In genomic region chr22:40599731-40600130, GRCh38 we compare ENCODE assay signal across 16 cellular contexts. TPM values are rescaled to one million over a fixed set of nuclear protein-coding genes. Genes with fewer than 3 reads are reported as not detected.
DNase-seq lines count a peak whose midpoint lies in the region; ATAC-seq, FAIRE-seq and TF ChIP-seq lines count a peak whose summit lies in the region.
"Had no signal": no experiment of that assay in that cellular context is flagged by ENCODE, and none has a peak within 500 bp of the region (broad histone marks: within the 10 kb centered on the region; RNA-seq: fewer than 3 reads in every experiment).

No MANE protein-coding gene starts in this region.

- H3K27ac Mint-ChIP-seq in activated T-helper 17 cell treated with anti-CD3 and anti-CD28 coated beads, Interleukin-2, amount 50 U/mL, for 72 hours: peak overlapping the region; percentile 7
- H3K27ac Mint-ChIP-seq in mesothelial cell of epicardium (peak overlapping the region; percentile 89), Caco-2 (ENCODE audit: unreplicated experiment) (no peak overlapping the region)
- peak overlapping the region; percentile 20 for H3K27ac Mint-ChIP-seq in stimulated activated effector memory CD8-positive, alpha-beta T cell treated with anti-CD3 and anti-CD28 coated beads, Interleukin-12 subunit alpha, Interleukin-12 subunit beta, amount 100 ng/mL, for 72 hours
- H3K27ac Mint-ChIP-seq: CD4-positive, alpha-beta T cell had no signal

- no peak for DNase-seq in HepG2 (ENCODE audit: low spot score)
- no peak for DNase-seq in right lobe of liver
- DNase-seq in mesothelial cell of epicardium (ENCODE audit: low spot score in 2 of 2, unreplicated experiment in 2 of 2): no peak
- DNase-seq in stimulated activated effector memory CD8-positive, alpha-beta T cell treated with anti-CD3 and anti-CD28 coated beads, Interleukin-12 subunit alpha, Interleukin-12 subunit beta, amount 100 ng/mL, for 72 hours (ENCODE audit: low spot score in 2 of 2): no peak
- DNase-seq in activated CD4-positive, alpha-beta T cell treated with anti-CD3 and anti-CD28 coated beads, Interleukin-2, amount 50 U/mL, for 1 hour: no peak
- DNase-seq in vagina (ENCODE audit: extremely low spot score in 2 of 2): no peak
- DNase-seq in Caco-2: no peak
- DNase-seq: ACHN; C1 segment of cervical spinal cord; CD4-positive, alpha-beta T cell; DMS79 had no signal

- FAIRE-seq in HepG2 (lab: Jason Lieb, UNC): no peak
- FAIRE-seq: GM12878, H1 had no signal

- H3K4me3 ChIP-seq in HepG2 (replicated peaks in 1 of 3; ENCODE audit: insufficient read depth in 1 of 3, low read depth in 2 of 3, low read length in 3 of 3) (no peak overlapping the region), right lobe of liver (no peak overlapping the region), vagina (no peak overlapping the region), Caco-2 (ENCODE audit: low read depth, low read length) (no peak overlapping the region)
- H3K4me3 ChIP-seq: GM12878, HAP-1 had no signal

- peaks cover 62% of the 10 kb centered on the region for H3K4me1 ChIP-seq in HepG2 (ENCODE audit: insufficient read depth, low read length)
- peaks cover 0 to 7% (median 0%) of the 10 kb centered on the region in 4 donors for H3K4me1 ChIP-seq in right lobe of liver
- H3K4me1 ChIP-seq in vagina: peaks cover 52% of the 10 kb centered on the region
- H3K4me1 ChIP-seq in Caco-2: peaks cover 14% of the 10 kb centered on the region

- 100% methylated on average over 6 of the region's 6 CpGs for WGBS in HepG2 (ENCODE audit: low lambda C conversion rate)
- 97% methylated on average over 5 of the region's 6 CpGs for WGBS in right lobe of liver (ENCODE audit: insufficient coverage, low coverage, low lambda C conversion rate, missing lambda C conversion rate)

- no peaks in the 10 kb centered on the region for H3K36me3 Mint-ChIP-seq in activated T-helper 17 cell treated with anti-CD3 and anti-CD28 coated beads, Interleukin-2, amount 50 U/mL, for 72 hours (ENCODE audit: low read depth)
- peaks cover 2% of the 10 kb centered on the region for H3K36me3 Mint-ChIP-seq in mesothelial cell of epicardium
- no peaks in the 10 kb centered on the region for H3K36me3 Mint-ChIP-seq in stimulated activated effector memory CD8-positive, alpha-beta T cell treated with anti-CD3 and anti-CD28 coated beads, Interleukin-12 subunit alpha, Interleukin-12 subunit beta, amount 100 ng/mL, for 72 hours
- no peaks in the 10 kb centered on the region for H3K36me3 Mint-ChIP-seq in Caco-2 (ENCODE audit: insufficient read depth, unreplicated experiment)

- peaks cover 30% of the 10 kb centered on the region for H3K4me1 Mint-ChIP-seq in activated T-helper 17 cell treated with anti-CD3 and anti-CD28 coated beads, Interleukin-2, amount 50 U/mL, for 72 hours
- H3K4me1 Mint-ChIP-seq in mesothelial cell of epicardium (peaks cover 60% of the 10 kb centered on the region), Caco-2 (ENCODE audit: low read depth, unreplicated experiment) (peaks cover 40% of the 10 kb centered on the region)
- peaks cover 54% of the 10 kb centered on the region for H3K4me1 Mint-ChIP-seq in stimulated activated effector memory CD8-positive, alpha-beta T cell treated with anti-CD3 and anti-CD28 coated beads, Interleukin-12 subunit alpha, Interleukin-12 subunit beta, amount 100 ng/mL, for 72 hours

- ATAC-seq in HepG2 (no peak), right lobe of liver (no peak)
- ATAC-seq in activated T-helper 17 cell treated with anti-CD3 and anti-CD28 coated beads, Interleukin-2, amount 50 U/mL, for 72 hours (replicated peaks): no peak
- no peak for ATAC-seq in stimulated activated effector memory CD8-positive, alpha-beta T cell treated with anti-CD3 and anti-CD28 coated beads, Interleukin-12 subunit alpha, Interleukin-12 subunit beta, amount 100 ng/mL, for 72 hours
- ATAC-seq: GM12878 had no signal

- H3K9me3 Mint-ChIP-seq in activated T-helper 17 cell treated with anti-CD3 and anti-CD28 coated beads, Interleukin-2, amount 50 U/mL, for 72 hours: no peaks in the 10 kb centered on the region
- H3K9me3 Mint-ChIP-seq in mesothelial cell of epicardium (no peaks in the 10 kb centered on the region), Caco-2 (ENCODE audit: unreplicated experiment) (no peaks in the 10 kb centered on the region)
- no peaks in the 10 kb centered on the region for H3K9me3 Mint-ChIP-seq in stimulated activated effector memory CD8-positive, alpha-beta T cell treated with anti-CD3 and anti-CD28 coated beads, Interleukin-12 subunit alpha, Interleukin-12 subunit beta, amount 100 ng/mL, for 72 hours
- H3K9me3 Mint-ChIP-seq: CD4-positive, alpha-beta T cell had no signal

- no peak for TF ChIP-seq CTCF in HepG2 (CRISPR knock-in tag; IDR thresholded peaks at IDR 0.05)
- TF ChIP-seq CTCF in right lobe of liver (IDR thresholded peaks at IDR 0.05): no peak
- no peak for TF ChIP-seq CTCF in mesothelial cell of epicardium (IDR thresholded peaks at IDR 0.05; ENCODE audit: unreplicated experiment)
- no peak for TF ChIP-seq CTCF in vagina (IDR thresholded peaks at IDR 0.05)
- no peak for TF ChIP-seq CTCF in Caco-2 (IDR thresholded peaks at IDR 0.05; ENCODE audit: insufficient read depth in 1 of 2, low read depth in 1 of 2, low read length in 1 of 2, severe bottlenecking in 1 of 2, unreplicated experiment in 1 of 2)

- TF ChIP-seq EP300 in HepG2 (IDR thresholded peaks at IDR 0.05; ENCODE audit: low read depth in 2 of 2, low read length in 2 of 2): no peak
- no peak for TF ChIP-seq EP300 in HepG2 (CRISPR knock-in tag; IDR thresholded peaks at IDR 0.05; ENCODE audit: borderline replicate concordance)

- H3K36me3 ChIP-seq in HepG2 (replicated peaks in 1 of 2; ENCODE audit: control insufficient read depth in 1 of 2, insufficient read depth in 2 of 2, low read length in 2 of 2): no peaks in the 10 kb centered on the region; a peak in 1 of 5 replicates
- no peaks in the 10 kb centered on the region for H3K36me3 ChIP-seq in right lobe of liver
- no peaks in the 10 kb centered on the region for H3K36me3 ChIP-seq in vagina
- H3K36me3 ChIP-seq in Caco-2 (ENCODE audit: control insufficient read depth, insufficient read depth, low read length): no peaks in the 10 kb centered on the region
- H3K36me3 ChIP-seq: HAP-1 had no signal

- intact Hi-C loops in HepG2 (cut with micrococcal nuclease; ENCODE audit: unreplicated experiment): no loop called here
- intact Hi-C loops in right lobe of liver (cut with DNase I): no loop called here
- intact Hi-C loops in vagina (cut with DNase I): no loop called here
- intact Hi-C loops in Caco-2 (cut with micrococcal nuclease; ENCODE audit: unreplicated experiment): no loop called here

- H4K20me1 ChIP-seq in HepG2 (ENCODE audit: insufficient read depth, low read length): no peaks in the 10 kb centered on the region

- CTCF ChIA-PET in HepG2 (lab: Yijun Ruan, JAX; ENCODE audit: low intra/inter-chr PET ratio, low total read pairs): no interaction called here
- CTCF ChIA-PET in Caco-2 (lab: Charles Lee): no interaction called here

- H3K4me2 ChIP-seq in HepG2 (ENCODE audit: low read depth, low read length): no peak overlapping the region

- H3K27me3 ChIP-seq in HepG2 (ENCODE audit: control insufficient read depth in 1 of 2, insufficient read depth in 2 of 2, low read length in 2 of 2): no peaks in the 10 kb centered on the region
- H3K27me3 ChIP-seq in right lobe of liver: no peaks in the 10 kb centered on the region
- no peaks in the 10 kb centered on the region for H3K27me3 ChIP-seq in vagina
- H3K27me3 ChIP-seq in Caco-2 (replicated peaks; ENCODE audit: control insufficient read depth, insufficient read depth, low read length): no peaks in the 10 kb centered on the region

- peaks cover 72% of the 10 kb centered on the region for H3K79me2 ChIP-seq in HepG2 (ENCODE audit: insufficient read depth, low read length)

- no peak overlapping the region for H2AFZ ChIP-seq in HepG2 (ENCODE audit: low read length)

- H3K4me3 Mint-ChIP-seq in activated T-helper 17 cell treated with anti-CD3 and anti-CD28 coated beads, Interleukin-2, amount 50 U/mL, for 72 hours: no peak overlapping the region
- H3K4me3 Mint-ChIP-seq in mesothelial cell of epicardium (no peak overlapping the region), Caco-2 (ENCODE audit: unreplicated experiment) (no peak overlapping the region)
- H3K4me3 Mint-ChIP-seq in stimulated activated effector memory CD8-positive, alpha-beta T cell treated with anti-CD3 and anti-CD28 coated beads, Interleukin-12 subunit alpha, Interleukin-12 subunit beta, amount 100 ng/mL, for 72 hours: no peak overlapping the region
- H3K4me3 Mint-ChIP-seq: CD4-positive, alpha-beta T cell had no signal

- H3K9me3 ChIP-seq in HepG2 (ENCODE audit: low read length) (no peaks in the 10 kb centered on the region), right lobe of liver (no peaks in the 10 kb centered on the region), vagina (no peaks in the 10 kb centered on the region), Caco-2 (no peaks in the 10 kb centered on the region)
- H3K9me3 ChIP-seq: HAP-1 had no signal

- no peak for TF ChIP-seq RAD21 in HepG2 (CRISPR knock-in tag; IDR thresholded peaks at IDR 0.05)

- H3K9ac ChIP-seq in HepG2 (ENCODE audit: insufficient read depth, low read depth, low read length): no peak overlapping the region

- TF ChIP-seq POLR2A in HepG2 (IDR thresholded peaks at IDR 0.05; ENCODE audit: insufficient read depth in 1 of 2, low read depth in 2 of 2, low read length in 2 of 2): no peak
- TF ChIP-seq POLR2A in right lobe of liver (IDR thresholded peaks at IDR 0.05): no peak
- TF ChIP-seq POLR2A in vagina (IDR thresholded peaks at IDR 0.05): no peak

- H3K27ac ChIP-seq in HepG2 (ENCODE audit: extremely low read length, insufficient read depth, low read length) (no peak overlapping the region), right lobe of liver (no peak overlapping the region), vagina (no peak overlapping the region)
- H3K27ac ChIP-seq: HL-60 had no signal

- in situ Hi-C loops in HepG2 (cut with HindIII; ENCODE audit: extremely low pct_ligation_motif_present, low pct_unique_long_range_greater_than_20kb): no loop called here

- POLR2A ChIA-PET in HepG2 (lab: Yijun Ruan, JAX) (interaction anchor here (0.6 kb wide), 1 partner anchor 9 kb away, joined by 4 read pairs; no protein-coding TSS in a partner anchor), Caco-2 (lab: Charles Lee) (no interaction called here)

- BruUV-seq in HepG2 (replicated peaks; lab: Mats Ljungman, UMichigan): no TSS peak
- BruUV-seq in Caco-2 (replicated peaks; lab: Mats Ljungman, UMichigan): no TSS peak

- H3K27me3 Mint-ChIP-seq in activated T-helper 17 cell treated with anti-CD3 and anti-CD28 coated beads, Interleukin-2, amount 50 U/mL, for 72 hours: no peaks in the 10 kb centered on the region
- no peaks in the 10 kb centered on the region for H3K27me3 Mint-ChIP-seq in mesothelial cell of epicardium (ENCODE audit: low read depth)
- no peaks in the 10 kb centered on the region for H3K27me3 Mint-ChIP-seq in Caco-2 (ENCODE audit: insufficient read depth, unreplicated experiment)
- H3K27me3 Mint-ChIP-seq: CD4-positive, alpha-beta T cell had no signal

RNA-seq across cellular contexts. Expression of gene MRTFA, which starts 36.8 kb away (rescaled TPM):
- 8.2 and 9.9 TPM in 2 replicates for total RNA-seq in HepG2 (2016; rRNA removed; fragmentation: Illumina TruSeq; extraction: Trizol)
- 10.0 and 14.3 TPM in 2 replicates for total RNA-seq in HepG2 (2016; cell fraction: cytosol; rRNA removed; fragmentation: Illumina TruSeq; extraction: Trizol; ENCODE audit: low read depth)
- total RNA-seq in HepG2 (2016; cell fraction: insoluble cytoplasmic fraction; rRNA removed; fragmentation: Illumina TruSeq; extraction: Trizol): 5.1 and 7.9 TPM in 2 replicates
- total RNA-seq in HepG2 (2016; cell fraction: membrane; rRNA removed; fragmentation: Illumina TruSeq; extraction: Trizol): 4.8 and 7.5 TPM in 2 replicates
- 11.0 and 11.8 TPM in 2 replicates for total RNA-seq in HepG2 (2016; cell fraction: nucleus; rRNA removed; fragmentation: Illumina TruSeq; extraction: Trizol)
- 2.4 TPM in 2 replicates for polyA plus RNA-seq in HepG2 (2011; rRNA removed)
- polyA plus RNA-seq in HepG2 (2011; cell fraction: cytosol; rRNA removed): 2.0 and 2.1 TPM in 2 replicates
- polyA plus RNA-seq in HepG2 (2011; cell fraction: nucleus; rRNA removed): 12.6 and 14.1 TPM in 2 replicates
- 5.7 and 10.2 TPM in 2 replicates for polyA plus RNA-seq in HepG2 (2012)
- polyA plus RNA-seq in HepG2 (2016; cell fraction: cytosol; fragmentation: Illumina TruSeq; extraction: Trizol; ENCODE audit: low read depth): 0.74 and 0.75 TPM in 2 replicates
- polyA plus RNA-seq in HepG2 (2016; cell fraction: insoluble cytoplasmic fraction; fragmentation: Illumina TruSeq; extraction: Trizol; ENCODE audit: low read depth): 5.4 and 8.3 TPM in 2 replicates
- 1.4 and 1.8 TPM in 2 replicates for polyA plus RNA-seq in HepG2 (2016; cell fraction: membrane; fragmentation: Illumina TruSeq; extraction: Trizol; ENCODE audit: low read depth)
- 13.8 and 15.2 TPM in 2 replicates for polyA plus RNA-seq in HepG2 (2016; cell fraction: nucleus; fragmentation: Illumina TruSeq; extraction: Trizol; ENCODE audit: insufficient read depth, low read depth)
- 19.1 and 29.6 TPM in 2 replicates for polyA minus RNA-seq in HepG2 (2011; rRNA and poly(A)+ RNA removed; ENCODE audit: low replicate concordance)
- polyA minus RNA-seq in HepG2 (2011; cell fraction: cytosol; rRNA and poly(A)+ RNA removed): 12.1 and 18.0 TPM in 2 replicates
- polyA minus RNA-seq in HepG2 (2011; cell fraction: nucleus; rRNA and poly(A)+ RNA removed): 24.1 and 32.1 TPM in 2 replicates
- 10 to 100 TPM in 5 of 6 experiments, 1 to 10 TPM in 1; 9.3 to 20.6 (median 16.3) TPM for total RNA-seq in right lobe of liver
- total RNA-seq in activated T-helper 17 cell treated with anti-CD3 and anti-CD28 coated beads, Interleukin-2, amount 50 U/mL, for 72 hours: 10 to 100 TPM; 38.5 to 57.4 TPM
- total RNA-seq in mesothelial cell of epicardium: 105 to 109 TPM (median 108 TPM) in 3 replicates
- total RNA-seq in vagina: 99.4 TPM
- total RNA-seq in Caco-2 (2022): 38.7 and 44.8 TPM in 2 replicates
